1 cellular context compared by ENCODE assay signal in the genomic region with DNA sequence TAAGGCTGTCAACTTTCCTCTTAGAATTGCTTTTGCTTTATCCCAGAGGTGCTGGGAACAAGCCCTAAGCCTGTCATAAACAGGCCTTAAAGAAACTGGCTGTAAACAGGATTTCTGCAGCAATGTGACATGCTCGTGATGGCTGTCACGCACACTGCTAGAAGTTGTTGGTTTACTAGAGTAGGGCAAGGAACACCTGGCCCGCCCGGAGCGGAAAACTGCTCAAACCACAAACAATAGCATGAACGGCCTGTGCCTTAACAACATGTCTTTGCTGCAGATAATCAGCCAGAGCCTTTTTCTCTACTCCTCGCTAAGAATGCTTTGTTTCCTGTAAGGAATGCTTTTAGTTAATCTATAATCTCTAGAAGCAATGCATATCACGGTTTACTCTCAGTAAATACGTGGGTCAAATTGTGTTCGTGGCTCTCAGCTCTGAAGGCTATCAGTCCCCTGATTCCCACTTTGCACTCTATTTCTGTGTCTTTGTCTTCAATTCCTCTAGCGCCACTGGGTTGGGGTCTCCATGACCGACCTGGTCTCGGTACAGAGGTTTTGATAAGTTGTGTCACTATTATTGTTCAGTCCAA.
TF ChIP-seq lines count a peak whose summit lies in the region.

No MANE protein-coding gene starts in this region.

TF ChIP-seq in GM23338, 12 proteins besides CTCF, POLR2A, EP300 and RAD21 (continued from another document):
- TF ChIP-seq, protein P1, sequence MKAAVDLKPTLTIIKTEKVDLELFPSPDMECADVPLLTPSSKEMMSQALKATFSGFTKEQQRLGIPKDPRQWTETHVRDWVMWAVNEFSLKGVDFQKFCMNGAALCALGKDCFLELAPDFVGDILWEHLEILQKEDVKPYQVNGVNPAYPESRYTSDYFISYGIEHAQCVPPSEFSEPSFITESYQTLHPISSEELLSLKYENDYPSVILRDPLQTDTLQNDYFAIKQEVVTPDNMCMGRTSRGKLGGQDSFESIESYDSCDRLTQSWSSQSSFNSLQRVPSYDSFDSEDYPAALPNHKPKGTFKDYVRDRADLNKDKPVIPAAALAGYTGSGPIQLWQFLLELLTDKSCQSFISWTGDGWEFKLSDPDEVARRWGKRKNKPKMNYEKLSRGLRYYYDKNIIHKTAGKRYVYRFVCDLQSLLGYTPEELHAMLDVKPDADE (IDR thresholded peaks at IDR 0.05), result no peak
- TF ChIP-seq, protein P2, sequence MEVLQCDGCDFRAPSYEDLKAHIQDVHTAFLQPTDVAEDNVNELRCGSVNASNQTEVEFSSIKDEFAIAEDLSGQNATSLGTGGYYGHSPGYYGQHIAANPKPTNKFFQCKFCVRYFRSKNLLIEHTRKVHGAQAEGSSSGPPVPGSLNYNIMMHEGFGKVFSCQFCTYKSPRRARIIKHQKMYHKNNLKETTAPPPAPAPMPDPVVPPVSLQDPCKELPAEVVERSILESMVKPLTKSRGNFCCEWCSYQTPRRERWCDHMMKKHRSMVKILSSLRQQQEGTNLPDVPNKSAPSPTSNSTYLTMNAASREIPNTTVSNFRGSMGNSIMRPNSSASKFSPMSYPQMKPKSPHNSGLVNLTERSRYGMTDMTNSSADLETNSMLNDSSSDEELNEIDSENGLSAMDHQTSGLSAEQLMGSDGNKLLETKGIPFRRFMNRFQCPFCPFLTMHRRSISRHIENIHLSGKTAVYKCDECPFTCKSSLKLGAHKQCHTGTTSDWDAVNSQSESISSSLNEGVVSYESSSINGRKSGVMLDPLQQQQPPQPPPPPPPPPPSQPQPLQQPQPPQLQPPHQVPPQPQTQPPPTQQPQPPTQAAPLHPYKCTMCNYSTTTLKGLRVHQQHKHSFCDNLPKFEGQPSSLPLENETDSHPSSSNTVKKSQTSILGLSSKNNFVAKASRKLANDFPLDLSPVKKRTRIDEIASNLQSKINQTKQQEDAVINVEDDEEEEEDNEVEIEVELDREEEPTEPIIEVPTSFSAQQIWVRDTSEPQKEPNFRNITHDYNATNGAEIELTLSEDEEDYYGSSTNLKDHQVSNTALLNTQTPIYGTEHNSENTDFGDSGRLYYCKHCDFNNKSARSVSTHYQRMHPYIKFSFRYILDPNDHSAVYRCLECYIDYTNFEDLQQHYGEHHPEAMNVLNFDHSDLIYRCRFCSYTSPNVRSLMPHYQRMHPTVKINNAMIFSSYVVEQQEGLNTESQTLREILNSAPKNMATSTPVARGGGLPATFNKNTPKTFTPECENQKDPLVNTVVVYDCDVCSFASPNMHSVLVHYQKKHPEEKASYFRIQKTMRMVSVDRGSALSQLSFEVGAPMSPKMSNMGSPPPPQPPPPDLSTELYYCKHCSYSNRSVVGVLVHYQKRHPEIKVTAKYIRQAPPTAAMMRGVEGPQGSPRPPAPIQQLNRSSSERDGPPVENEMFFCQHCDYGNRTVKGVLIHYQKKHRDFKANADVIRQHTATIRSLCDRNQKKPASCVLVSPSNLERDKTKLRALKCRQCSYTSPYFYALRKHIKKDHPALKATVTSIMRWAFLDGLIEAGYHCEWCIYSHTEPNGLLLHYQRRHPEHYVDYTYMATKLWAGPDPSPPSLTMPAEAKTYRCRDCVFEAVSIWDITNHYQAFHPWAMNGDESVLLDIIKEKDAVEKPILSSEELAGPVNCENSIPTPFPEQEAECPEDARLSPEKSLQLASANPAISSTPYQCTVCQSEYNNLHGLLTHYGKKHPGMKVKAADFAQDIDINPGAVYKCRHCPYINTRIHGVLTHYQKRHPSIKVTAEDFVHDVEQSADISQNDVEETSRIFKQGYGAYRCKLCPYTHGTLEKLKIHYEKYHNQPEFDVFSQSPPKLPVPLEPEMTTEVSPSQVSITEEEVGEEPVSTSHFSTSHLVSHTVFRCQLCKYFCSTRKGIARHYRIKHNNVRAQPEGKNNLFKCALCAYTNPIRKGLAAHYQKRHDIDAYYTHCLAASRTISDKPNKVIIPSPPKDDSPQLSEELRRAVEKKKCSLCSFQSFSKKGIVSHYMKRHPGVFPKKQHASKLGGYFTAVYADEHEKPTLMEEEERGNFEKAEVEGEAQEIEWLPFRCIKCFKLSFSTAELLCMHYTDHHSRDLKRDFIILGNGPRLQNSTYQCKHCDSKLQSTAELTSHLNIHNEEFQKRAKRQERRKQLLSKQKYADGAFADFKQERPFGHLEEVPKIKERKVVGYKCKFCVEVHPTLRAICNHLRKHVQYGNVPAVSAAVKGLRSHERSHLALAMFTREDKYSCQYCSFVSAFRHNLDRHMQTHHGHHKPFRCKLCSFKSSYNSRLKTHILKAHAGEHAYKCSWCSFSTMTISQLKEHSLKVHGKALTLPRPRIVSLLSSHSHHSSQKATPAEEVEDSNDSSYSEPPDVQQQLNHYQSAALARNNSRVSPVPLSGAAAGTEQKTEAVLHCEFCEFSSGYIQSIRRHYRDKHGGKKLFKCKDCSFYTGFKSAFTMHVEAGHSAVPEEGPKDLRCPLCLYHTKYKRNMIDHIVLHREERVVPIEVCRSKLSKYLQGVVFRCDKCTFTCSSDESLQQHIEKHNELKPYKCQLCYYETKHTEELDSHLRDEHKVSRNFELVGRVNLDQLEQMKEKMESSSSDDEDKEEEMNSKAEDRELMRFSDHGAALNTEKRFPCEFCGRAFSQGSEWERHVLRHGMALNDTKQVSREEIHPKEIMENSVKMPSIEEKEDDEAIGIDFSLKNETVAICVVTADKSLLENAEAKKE (CRISPR knock-in tag; IDR thresholded peaks at IDR 0.05), result no peak
